ENCODE assay signal across 1 cellular context in genomic region chr5:65482280-65482726, GRCh38.
TF ChIP-seq lines count a peak whose summit lies in the region.

No MANE protein-coding gene starts in this region.

TF ChIP-seq in HepG2, 621 proteins besides CTCF, POLR2A, EP300 and RAD21:
- peak; percentile 2; the same call in 1 of the 2 replicates for TF ChIP-seq SAP130 (CRISPR knock-in tag; IDR thresholded peaks at IDR 0.05; ENCODE audit: low read depth)
- TF ChIP-seq, protein P1, sequence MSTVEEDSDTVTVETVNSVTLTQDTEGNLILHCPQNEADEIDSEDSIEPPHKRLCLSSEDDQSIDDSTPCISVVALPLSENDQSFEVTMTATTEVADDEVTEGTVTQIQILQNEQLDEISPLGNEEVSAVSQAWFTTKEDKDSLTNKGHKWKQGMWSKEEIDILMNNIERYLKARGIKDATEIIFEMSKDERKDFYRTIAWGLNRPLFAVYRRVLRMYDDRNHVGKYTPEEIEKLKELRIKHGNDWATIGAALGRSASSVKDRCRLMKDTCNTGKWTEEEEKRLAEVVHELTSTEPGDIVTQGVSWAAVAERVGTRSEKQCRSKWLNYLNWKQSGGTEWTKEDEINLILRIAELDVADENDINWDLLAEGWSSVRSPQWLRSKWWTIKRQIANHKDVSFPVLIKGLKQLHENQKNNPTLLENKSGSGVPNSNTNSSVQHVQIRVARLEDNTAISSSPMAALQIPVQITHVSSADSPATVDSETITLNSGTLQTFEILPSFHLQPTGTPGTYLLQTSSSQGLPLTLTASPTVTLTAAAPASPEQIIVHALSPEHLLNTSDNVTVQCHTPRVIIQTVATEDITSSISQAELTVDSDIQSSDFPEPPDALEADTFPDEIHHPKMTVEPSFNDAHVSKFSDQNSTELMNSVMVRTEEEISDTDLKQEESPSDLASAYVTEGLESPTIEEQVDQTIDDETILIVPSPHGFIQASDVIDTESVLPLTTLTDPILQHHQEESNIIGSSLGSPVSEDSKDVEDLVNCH (CRISPR knock-in tag; IDR thresholded peaks at IDR 0.05), result no peak
